In the genomic region with DNA sequence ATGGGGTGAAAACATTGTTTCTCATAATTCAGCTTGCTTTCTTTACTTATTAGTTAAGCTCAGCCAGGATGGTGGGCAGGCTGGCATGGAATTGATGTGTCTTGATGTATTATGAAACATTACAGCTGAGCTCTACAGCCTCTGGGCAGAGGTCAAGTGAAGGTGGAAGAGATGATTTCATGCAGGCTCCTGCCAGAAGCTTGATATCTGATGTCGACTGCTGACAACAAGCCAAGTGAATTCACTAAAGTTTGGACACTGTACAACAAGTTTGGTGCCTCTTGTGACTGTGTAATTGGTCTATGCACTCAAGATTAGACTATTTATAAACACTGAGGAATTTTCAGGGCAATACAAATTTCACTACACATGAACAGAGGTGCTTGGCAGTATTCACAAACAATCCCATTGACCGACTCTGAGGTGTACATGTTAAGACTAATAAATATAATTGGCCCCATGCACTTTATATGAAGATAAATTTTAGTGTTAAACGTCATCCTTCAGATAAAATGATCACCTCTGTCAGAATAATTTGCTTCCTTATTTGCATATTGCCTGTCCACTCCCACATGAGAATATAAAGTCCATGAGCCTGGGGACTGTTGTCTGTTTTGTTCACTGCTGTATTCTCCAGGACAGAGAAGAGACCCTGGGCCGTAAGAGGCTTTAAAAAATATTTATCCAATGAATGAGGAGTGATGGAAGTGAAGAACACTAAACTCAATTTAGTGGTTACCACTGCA, we compare ENCODE assay signal across 15 cellular contexts.
DNase-seq lines count a peak whose midpoint lies in the region; ATAC-seq and TF ChIP-seq lines count a peak whose summit lies in the region.
"Had no signal": no experiment of that assay in that cellular context is flagged by ENCODE, and none has a peak within 500 bp of the region (broad histone marks: within the 10 kb centered on the region; RNA-seq: fewer than 3 reads in every experiment).

No MANE protein-coding gene starts in this region.

- DNase-seq in GM04504 (ENCODE audit: low read depth) = peak; percentile 56
- peak; percentile 44 for DNase-seq in amniotic epithelial cell (ENCODE audit: low read depth)
- peak; percentile 0 to 79 for DNase-seq in cardiac muscle cell (ENCODE audit: low read depth in 1 of 2, low spot score in 1 of 2)
- no peak for DNase-seq in sciatic nerve (ENCODE audit: low spot score)
- DNase-seq in activated effector memory CD4-positive, alpha-beta T cell treated with anti-CD3 and anti-CD28 coated beads, Interleukin-2, amount 50 U/mL, for 16 hours = no peak
- DNase-seq in SHP77 treated with DMSO at 0.1 percent for 48 hours (lab: John Stamatoyannopoulos, UW) = no peak
- DNase-seq in activated CD8-positive, alpha-beta memory T cell treated with anti-CD3 and anti-CD28 coated beads, Interleukin-2, amount 50 U/mL, for 4 hours = no peak
- DNase-seq: activated CD4-positive, alpha-beta T cell treated with anti-CD3 and anti-CD28 coated beads, Interleukin-2, amount 10 ng/mL, durations not matched to agents 7 days and 5 days; activated T-cell treated with anti-CD3 and anti-CD28 coated beads for 4 hours; effector CD8-positive, alpha-beta T cell; left colon; NCI-H1105 had no signal

- H3K27me3 ChIP-seq in cardiac muscle cell = no peaks in the 10 kb centered on the region
- H3K27me3 ChIP-seq: BLaER1 treated with 17β-estradiol and CSF1 and Interleukin-3, amounts not matched to agents 10 nM and 100 nM had no signal

- H3K4me1 ChIP-seq in cardiac muscle cell (ENCODE audit: low read depth) = peaks cover 6% of the 10 kb centered on the region
- H3K4me1 ChIP-seq: BLaER1 treated with 17β-estradiol and CSF1 and Interleukin-3, amounts not matched to agents 10 nM and 100 nM had no signal

- no peaks in the 10 kb centered on the region for H3K36me3 ChIP-seq in cardiac muscle cell
- H3K36me3 ChIP-seq: BLaER1 treated with 17β-estradiol and CSF1 and Interleukin-3, amounts not matched to agents 10 nM and 100 nM had no signal

- peak; percentile 32 for ATAC-seq in sciatic nerve
- ATAC-seq in HG02970 (IDR thresholded peaks at IDR 0.05; ENCODE audit: low FRiP score, unreplicated experiment) = no peak
- ATAC-seq: left colon, Panc1 had no signal

- H3K27ac ChIP-seq in cardiac muscle cell = no peak overlapping the region
- H3K27ac ChIP-seq: BLaER1 treated with 17β-estradiol and CSF1 and Interleukin-3, amounts not matched to agents 10 nM and 100 nM had no signal

- no peaks in the 10 kb centered on the region for H3K9me3 ChIP-seq in cardiac muscle cell (ENCODE audit: low read depth)
- H3K9me3 ChIP-seq: BLaER1 treated with 17β-estradiol and CSF1 and Interleukin-3, amounts not matched to agents 10 nM and 100 nM had no signal

- intact Hi-C loops in sciatic nerve (cut with DNase I) = no loop called here

- no peak overlapping the region for H3K4me3 ChIP-seq in cardiac muscle cell
- H3K4me3 ChIP-seq: BLaER1 treated with 17β-estradiol and CSF1 and Interleukin-3, amounts not matched to agents 10 nM and 100 nM had no signal

- no peak for TF ChIP-seq CTCF in cardiac muscle cell (IDR thresholded peaks at IDR 0.05; ENCODE audit: low read depth, low read length)

Comparison
In these comparisons a context has a peak if more than half of its experiments do, and no peak if none do; other contexts are left out.
1. DNase-seq: peak in GM04504 (single experiment), amniotic epithelial cell (single experiment) and cardiac muscle cell (2 of 2); none in sciatic nerve (single experiment), activated effector memory CD4-positive, alpha-beta T cell treated with anti-CD3 and anti-CD28 coated beads, Interleukin-2, amount 50 U/mL, for 16 hours (single experiment), SHP77 treated with DMSO at 0.1 percent for 48 hours (single experiment) and activated CD8-positive, alpha-beta memory T cell treated with anti-CD3 and anti-CD28 coated beads, Interleukin-2, amount 50 U/mL, for 4 hours (single experiment).